ENCODE assay signal across 13 cellular contexts in the genomic region with DNA sequence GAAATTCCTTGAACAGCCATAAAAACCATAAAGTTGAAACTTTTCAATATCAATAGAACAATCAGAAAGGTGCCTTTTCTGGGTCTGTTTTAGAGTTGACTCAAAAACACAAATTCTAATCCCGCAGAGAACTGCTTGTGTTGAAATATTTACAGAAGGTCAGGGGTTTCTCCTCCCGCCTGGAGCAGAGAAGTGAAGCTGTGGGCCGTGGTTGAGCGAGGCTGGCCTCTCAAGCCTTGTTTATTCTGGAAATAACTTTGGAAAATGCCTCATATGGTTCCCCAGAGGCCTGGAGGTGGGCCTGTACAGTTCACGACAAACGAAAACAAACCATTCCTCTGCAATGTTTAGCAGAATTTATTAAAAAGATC.
DNase-seq lines count a peak whose midpoint lies in the region; ATAC-seq and TF ChIP-seq lines count a peak whose summit lies in the region.
"Had no signal": no experiment of that assay in that cellular context is flagged by ENCODE, and none has a peak within 500 bp of the region (broad histone marks: within the 10 kb centered on the region; RNA-seq: fewer than 3 reads in every experiment).

No MANE protein-coding gene starts in this region.

- H3K27me3 ChIP-seq in fibroblast of lung (ENCODE audit: control insufficient read depth, insufficient read depth, low read length) = no peaks in the 10 kb centered on the region
- no peaks in the 10 kb centered on the region for H3K27me3 ChIP-seq in uterus

- H3K79me2 ChIP-seq in fibroblast of lung (ENCODE audit: control insufficient read depth, insufficient read depth, low read length) = no peaks in the 10 kb centered on the region

- H3K27ac ChIP-seq in fibroblast of lung (ENCODE audit: insufficient read depth, low read length) (peak overlapping the region; percentile 70), uterus (peak overlapping the region; percentile 94 to 95)

- peaks cover 54% of the 10 kb centered on the region for H3K4me1 Mint-ChIP-seq in nephron
- H3K4me1 Mint-ChIP-seq in stimulated activated memory B cell treated with anti-CD40 and anti-IgM and Interleukin-4, amounts not matched to agents 10 μg/mL and 1 μg/mL and 100 μg/mL, for 72 hours = peaks cover 6% of the 10 kb centered on the region

- H3K36me3 ChIP-seq in fibroblast of lung (ENCODE audit: control insufficient read depth, insufficient read depth, low read length) (no peaks in the 10 kb centered on the region), uterus (no peaks in the 10 kb centered on the region)

- ATAC-seq in stimulated activated memory B cell treated with anti-CD40 and anti-IgM and Interleukin-4, amounts not matched to agents 10 μg/mL and 1 μg/mL and 100 μg/mL, for 72 hours = no peak
- no peak for ATAC-seq in GM21447 (IDR thresholded peaks at IDR 0.05; ENCODE audit: unreplicated experiment)
- no peak for ATAC-seq in HG02798 (IDR thresholded peaks at IDR 0.05; ENCODE audit: poor library complexity, unreplicated experiment)

- no peaks in the 10 kb centered on the region for H3K36me3 Mint-ChIP-seq in nephron (ENCODE audit: low read depth)
- no peaks in the 10 kb centered on the region for H3K36me3 Mint-ChIP-seq in stimulated activated memory B cell treated with anti-CD40 and anti-IgM and Interleukin-4, amounts not matched to agents 10 μg/mL and 1 μg/mL and 100 μg/mL, for 72 hours

- intact Hi-C loops in uterus (cut with DNase I; ENCODE audit: low total_unique reads) = no loop called here

- no peaks in the 10 kb centered on the region for H3K9me3 ChIP-seq in fibroblast of lung (ENCODE audit: control insufficient read depth, insufficient read depth, low read depth, low read length)
- H3K9me3 ChIP-seq in uterus = no peaks in the 10 kb centered on the region

- H3K4me2 ChIP-seq in fibroblast of lung (ENCODE audit: extremely low read depth, insufficient read depth, low read length) = peak overlapping the region; percentile 54

- H2AFZ ChIP-seq in fibroblast of lung (ENCODE audit: low read length) = no peak overlapping the region

- no peaks in the 10 kb centered on the region for H4K20me1 ChIP-seq in fibroblast of lung (ENCODE audit: control insufficient read depth, extremely low read depth, insufficient read depth, low read length)

- peak overlapping the region; percentile 41 to 55 (median 44) for H3K4me3 Mint-ChIP-seq in nephron
- H3K4me3 Mint-ChIP-seq in stimulated activated memory B cell treated with anti-CD40 and anti-IgM and Interleukin-4, amounts not matched to agents 10 μg/mL and 1 μg/mL and 100 μg/mL, for 72 hours = no peak overlapping the region
- H3K4me3 Mint-ChIP-seq: T-helper 1 cell treated with Interleukin-12 subunit alpha and Interleukin-12 subunit beta and Interleukin-4 antibody, amounts not matched to agents 30 μg/mL and 1 μg/mL, for 36 hours had no signal

- no peak for TF ChIP-seq POLR2A in uterus (IDR thresholded peaks at IDR 0.05)

- H3K4me1 ChIP-seq in fibroblast of lung (ENCODE audit: control insufficient read depth, extremely low read depth, insufficient read depth, low read length) (peaks cover 24% of the 10 kb centered on the region), uterus (peaks cover 16 to 38% of the 10 kb centered on the region in 2 donors)

- TF ChIP-seq CTCF in fibroblast of lung (conservative IDR thresholded peaks at IDR 0.05 in 1 of 2, IDR thresholded peaks at IDR 0.05 in 1 of 2; ENCODE audit: low read depth in 1 of 2, low read length in 2 of 2) (no peak), nephron (IDR thresholded peaks at IDR 0.05; ENCODE audit: unreplicated experiment in 3 of 3) (no peak), uterus (IDR thresholded peaks at IDR 0.05) (no peak)

- H3K27ac Mint-ChIP-seq in nephron = peak overlapping the region; percentile 96 to 98 (median 98)
- no peak overlapping the region for H3K27ac Mint-ChIP-seq in stimulated activated memory B cell treated with anti-CD40 and anti-IgM and Interleukin-4, amounts not matched to agents 10 μg/mL and 1 μg/mL and 100 μg/mL, for 72 hours
- H3K27ac Mint-ChIP-seq: activated T-helper 2 cell treated with anti-CD3 and anti-CD28 coated beads, Interferon-gamma antibody, Interleukin-2, Interleukin-4, amounts not matched to agents 10 μg/mL and 5 μg/mL and 100 μg/mL, durations not matched to agents 14 hours and 24 hours and 36 hours; T-helper 1 cell treated with Interleukin-12 subunit alpha and Interleukin-12 subunit beta and Interleukin-4 antibody, amounts not matched to agents 30 μg/mL and 1 μg/mL, for 36 hours had no signal

- H3K27me3 Mint-ChIP-seq in nephron (ENCODE audit: low read depth) = peaks cover 5% of the 10 kb centered on the region
- H3K27me3 Mint-ChIP-seq in stimulated activated memory B cell treated with anti-CD40 and anti-IgM and Interleukin-4, amounts not matched to agents 10 μg/mL and 1 μg/mL and 100 μg/mL, for 72 hours = peaks cover 43% of the 10 kb centered on the region

- no peak overlapping the region for H3K9ac ChIP-seq in fibroblast of lung (ENCODE audit: insufficient read depth, low read length)

- H3K9me3 Mint-ChIP-seq in nephron = no peaks in the 10 kb centered on the region
- no peaks in the 10 kb centered on the region for H3K9me3 Mint-ChIP-seq in stimulated activated memory B cell treated with anti-CD40 and anti-IgM and Interleukin-4, amounts not matched to agents 10 μg/mL and 1 μg/mL and 100 μg/mL, for 72 hours
- H3K9me3 Mint-ChIP-seq: activated T-helper 2 cell treated with anti-CD3 and anti-CD28 coated beads, Interferon-gamma antibody, Interleukin-2, Interleukin-4, amounts not matched to agents 10 μg/mL and 5 μg/mL and 100 μg/mL, durations not matched to agents 14 hours and 24 hours and 36 hours; T-helper 1 cell treated with Interleukin-12 subunit alpha and Interleukin-12 subunit beta and Interleukin-4 antibody, amounts not matched to agents 30 μg/mL and 1 μg/mL, for 36 hours had no signal

- H3K4me3 ChIP-seq in fibroblast of lung (replicated peaks in 1 of 4; ENCODE audit: control extremely low read depth in 1 of 4, insufficient read depth in 1 of 4, low read depth in 3 of 4, low read length in 4 of 4) = no peak overlapping the region
- H3K4me3 ChIP-seq in uterus = no peak overlapping the region

- DNase-seq in SIG-M5 treated with dmso at 0.1 percent for 504 hours (lab: John Stamatoyannopoulos, UW; ENCODE audit: unreplicated experiment) = peak; percentile 18
- DNase-seq in SIG-M5 (lab: John Stamatoyannopoulos, UW) = no peak
- peak; percentile 90 to 97 for DNase-seq in fibroblast of lung (ENCODE audit: low read depth in 2 of 2)
- peak; percentile 74 to 82 for DNase-seq in uterus
- DNase-seq: 8988T; NCI-H2029; stimulated activated CD4-positive, alpha-beta T cell treated with anti-CD3 and anti-CD28 coated beads, Interleukin-2, amount 100 ng/mL, for 48 hours had no signal
